16 cellular contexts compared by ENCODE assay signal in the genomic region with DNA sequence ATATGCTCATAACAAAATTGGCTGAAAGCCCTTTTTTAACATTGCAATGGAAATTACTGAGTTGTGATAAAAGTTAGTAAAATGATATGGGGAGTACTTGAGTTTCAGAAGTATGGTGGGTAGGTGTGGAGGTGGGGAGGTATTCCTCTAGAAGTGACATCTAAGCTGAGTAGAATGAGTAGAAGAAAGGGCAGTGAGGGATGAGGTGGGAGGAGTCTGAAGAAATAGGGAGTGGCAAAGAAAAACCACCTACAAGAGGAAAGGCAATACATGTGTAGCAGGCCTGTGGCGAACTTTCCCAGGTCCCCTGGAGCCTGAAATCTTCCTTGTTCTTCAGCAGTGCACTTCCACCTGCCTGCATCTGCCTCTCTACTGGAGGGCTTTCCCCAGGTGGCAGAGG. TPM values are rescaled to one million over a fixed set of nuclear protein-coding genes. Genes with fewer than 3 reads are reported as not detected.
A peak's percentile ranks its signal among the peaks of the same experiment; 100 is the strongest.
DNase-seq lines count a peak whose midpoint lies in the region; ATAC-seq and TF ChIP-seq lines count a peak whose summit lies in the region.
"Had no signal": no experiment of that assay in that cellular context is flagged by ENCODE, and none has a peak within 500 bp of the region (broad histone marks: within the 10 kb centered on the region; RNA-seq: fewer than 3 reads in every experiment).

No MANE protein-coding gene starts in this region.

- no peaks in the 10 kb centered on the region for H3K36me3 ChIP-seq in neural progenitor cell
- H3K36me3 ChIP-seq: BE2C had no signal

- no peaks in the 10 kb centered on the region for H3K36me3 Mint-ChIP-seq in stimulated activated naive CD8-positive, alpha-beta T cell treated with anti-CD3 and anti-CD28 coated beads, Interleukin-15, Interleukin-2, amounts not matched to agents 100 ng/mL and 50 ng/mL, for 24 hours (ENCODE audit: low read depth)
- no peaks in the 10 kb centered on the region for H3K36me3 Mint-ChIP-seq in WTC11
- no peaks in the 10 kb centered on the region for H3K36me3 Mint-ChIP-seq in neural progenitor cell
- H3K36me3 Mint-ChIP-seq: CD8-positive, alpha-beta T cell had no signal

- ATAC-seq in stimulated activated naive CD8-positive, alpha-beta T cell treated with anti-CD3 and anti-CD28 coated beads, Interleukin-15, Interleukin-2, amounts not matched to agents 100 U/mL and 50 U/mL, for 24 hours: no peak
- ATAC-seq in WTC11: peak; percentile 75
- ATAC-seq in GM21786 (IDR thresholded peaks at IDR 0.05; ENCODE audit: unreplicated experiment): no peak
- ATAC-seq: CD8-positive, alpha-beta T cell; HCT116 had no signal

- H3F3A ChIP-seq in neural progenitor cell (ENCODE audit: low read depth): no peaks in the 10 kb centered on the region

- no peaks in the 10 kb centered on the region for H3K27me3 Mint-ChIP-seq in stimulated activated naive CD8-positive, alpha-beta T cell treated with anti-CD3 and anti-CD28 coated beads, Interleukin-15, Interleukin-2, amounts not matched to agents 100 ng/mL and 50 ng/mL, for 24 hours
- H3K27me3 Mint-ChIP-seq in WTC11 (ENCODE audit: low read depth) (no peaks in the 10 kb centered on the region), neural progenitor cell (ENCODE audit: insufficient read depth, low read depth) (no peaks in the 10 kb centered on the region)

- H3K79me2 ChIP-seq in neural progenitor cell (ENCODE audit: low read depth): no peaks in the 10 kb centered on the region

- H3K9ac ChIP-seq in neural progenitor cell: no peak overlapping the region

- H3K4me1 ChIP-seq in neural progenitor cell: no peaks in the 10 kb centered on the region
- H3K4me1 ChIP-seq: BE2C had no signal

- peaks cover 13% of the 10 kb centered on the region for H3K4me1 Mint-ChIP-seq in stimulated activated naive CD8-positive, alpha-beta T cell treated with anti-CD3 and anti-CD28 coated beads, Interleukin-15, Interleukin-2, amounts not matched to agents 100 ng/mL and 50 ng/mL, for 24 hours (ENCODE audit: low read depth)
- peaks cover 9% of the 10 kb centered on the region for H3K4me1 Mint-ChIP-seq in WTC11
- no peaks in the 10 kb centered on the region for H3K4me1 Mint-ChIP-seq in neural progenitor cell

- TF ChIP-seq CTCF in WTC11 (IDR thresholded peaks at IDR 0.05) (no peak), neural progenitor cell (IDR thresholded peaks at IDR 0.05) (no peak)

- H3K4me3 Mint-ChIP-seq in stimulated activated naive CD8-positive, alpha-beta T cell treated with anti-CD3 and anti-CD28 coated beads, Interleukin-15, Interleukin-2, amounts not matched to agents 100 ng/mL and 50 ng/mL, for 24 hours: no peak overlapping the region
- no peak overlapping the region for H3K4me3 Mint-ChIP-seq in WTC11
- H3K4me3 Mint-ChIP-seq in neural progenitor cell: no peak overlapping the region
- H3K4me3 Mint-ChIP-seq: CD8-positive, alpha-beta T cell had no signal

- no peaks in the 10 kb centered on the region for H3K9me3 Mint-ChIP-seq in stimulated activated naive CD8-positive, alpha-beta T cell treated with anti-CD3 and anti-CD28 coated beads, Interleukin-15, Interleukin-2, amounts not matched to agents 100 ng/mL and 50 ng/mL, for 24 hours
- H3K9me3 Mint-ChIP-seq in WTC11 (peaks cover 14% of the 10 kb centered on the region), neural progenitor cell (no peaks in the 10 kb centered on the region)
- H3K9me3 Mint-ChIP-seq: CD8-positive, alpha-beta T cell had no signal

- no peaks in the 10 kb centered on the region for H3K27me3 ChIP-seq in neural progenitor cell

- peak overlapping the region; percentile 42 for H2AFZ ChIP-seq in neural progenitor cell (replicated peaks)

- no peak overlapping the region for H3K4me2 ChIP-seq in neural progenitor cell

- H3K27ac ChIP-seq in neural progenitor cell: no peak overlapping the region
- H3K27ac ChIP-seq: C4-2B had no signal

- H3K9me3 ChIP-seq in neural progenitor cell (ENCODE audit: low read depth): no peaks in the 10 kb centered on the region
- H3K9me3 ChIP-seq: BE2C had no signal

- no peak overlapping the region for H3K4me3 ChIP-seq in neural progenitor cell

- H4K20me1 ChIP-seq in neural progenitor cell (ENCODE audit: low read depth): no peaks in the 10 kb centered on the region

- intact Hi-C loops in head of caudate nucleus (cut with DNase I): no loop called here

- DNase-seq in stimulated activated naive CD8-positive, alpha-beta T cell treated with anti-CD3 and anti-CD28 coated beads, Interleukin-15, Interleukin-2, amounts not matched to agents 100 U/mL and 50 U/mL, for 24 hours: no peak
- DNase-seq in WTC11 (ENCODE audit: low spot score) (no peak), neural progenitor cell (ENCODE audit: low spot score) (no peak), head of caudate nucleus (no peak), A172 (ENCODE audit: low spot score) (no peak)
- DNase-seq: BE2C; CD8-positive, alpha-beta T cell; COR-L47; DMS153; DND-41; GDM1; IMR-90 had no signal

- CTCF ChIA-PET in WTC11 (lab: Charles Lee): no interaction called here

- peak overlapping the region; percentile 9 for H3K27ac Mint-ChIP-seq in stimulated activated naive CD8-positive, alpha-beta T cell treated with anti-CD3 and anti-CD28 coated beads, Interleukin-15, Interleukin-2, amounts not matched to agents 100 ng/mL and 50 ng/mL, for 24 hours
- H3K27ac Mint-ChIP-seq in WTC11 (no peak overlapping the region), neural progenitor cell (no peak overlapping the region)
- H3K27ac Mint-ChIP-seq: CD8-positive, alpha-beta T cell had no signal

- POLR2A ChIA-PET in WTC11 (lab: Charles Lee): no interaction called here

TF ChIP-seq in WTC11, 78 proteins besides CTCF, POLR2A, EP300 and RAD21:
- no peak for TF ChIP-seq RELA (CRISPR knock-in tag; IDR thresholded peaks at IDR 0.05; ENCODE audit: borderline replicate concordance)
- no peak for TF ChIP-seq SOX15 (CRISPR knock-in tag; IDR thresholded peaks at IDR 0.05)

RNA-seq across cellular contexts. Expression of gene DIPK2A, which starts 52.8 kb away (rescaled TPM):
- 28.0 to 35.1 TPM (median 28.9 TPM) in 3 replicates for total RNA-seq in WTC11 (2021)
- 29.9 and 49.0 TPM in 2 replicates for total RNA-seq in neural progenitor cell (ENCODE audit: low replicate concordance)
- total RNA-seq in A172 (2014; rRNA removed; shearing (Covaris generic)): 18.3 and 22.2 TPM in 2 replicates
